Comparison of ENCODE assay signal across 8 cellular contexts in genomic region chr4:86977621-86978184, GRCh38. TPM values are rescaled to one million over a fixed set of nuclear protein-coding genes. Genes with fewer than 3 reads are reported as not detected.
DNase-seq lines count a peak whose midpoint lies in the region; ATAC-seq and TF ChIP-seq lines count a peak whose summit lies in the region.

No MANE protein-coding gene starts in this region.

- no peaks in the 10 kb centered on the region for H3K9me3 Mint-ChIP-seq in CD8-positive, alpha-beta T cell

- no peak for TF ChIP-seq CTCF in CD8-positive, alpha-beta T cell (IDR thresholded peaks at IDR 0.05)
- TF ChIP-seq CTCF in PC-9 (conservative IDR thresholded peaks at IDR 0.05) (no peak), fibroblast of the aortic adventitia (IDR thresholded peaks at IDR 0.05; ENCODE audit: insufficient read depth, low read length) (no peak)

- CTCF ChIA-PET in CD8-positive, alpha-beta T cell (lab: Charles Lee), result interaction anchor here (1.4 kb wide), 1 partner anchor 42 kb away, joined by 4 read pairs; the partner anchor contains the start of gene AFF1
- CTCF ChIA-PET in PC-9 (lab: Charles Lee), result no interaction called here

- H3K36me3 ChIP-seq in CD8-positive, alpha-beta T cell (ENCODE audit: insufficient read depth, low read length), result no peaks in the 10 kb centered on the region
- H3K36me3 ChIP-seq in PC-9 (ENCODE audit: low read depth), result no peaks in the 10 kb centered on the region

- H4K20me1 ChIP-seq in PC-9 (ENCODE audit: insufficient read depth), result no peaks in the 10 kb centered on the region

- intact Hi-C loops in CD8-positive, alpha-beta T cell (cut with DNase I, micrococcal nuclease), result no loop called here
- intact Hi-C loops in PC-9 (cut with micrococcal nuclease; ENCODE audit: unreplicated experiment), result no loop called here

- no peak overlapping the region for H3K4me3 Mint-ChIP-seq in CD8-positive, alpha-beta T cell

- POLR2A ChIA-PET in CD8-positive, alpha-beta T cell (lab: Charles Lee), result interaction anchor here (1.0 kb wide), 1 partner anchor 10 kb away, joined by 5 read pairs; no protein-coding TSS in a partner anchor
- POLR2A ChIA-PET in PC-9 (lab: Charles Lee; ENCODE audit: unreplicated experiment), result interaction anchor here (0.6 to 1.4 kb wide), 2 partner anchors 50 to 445 kb away, joined by 3 to 5 read pairs; partner anchors contain the start of gene NUDT9

- no peaks in the 10 kb centered on the region for H3K9me3 ChIP-seq in CD8-positive, alpha-beta T cell (ENCODE audit: low read length)
- no peaks in the 10 kb centered on the region for H3K9me3 ChIP-seq in PC-9 (ENCODE audit: insufficient read depth, low read depth)

- no peak for DNase-seq in CD8-positive, alpha-beta T cell
- DNase-seq in PC-9 (peak; percentile 31 to 81), fibroblast of the aortic adventitia (ENCODE audit: low read depth) (peak; percentile 35), medulla oblongata (ENCODE audit: extremely low spot score) (no peak), anterior cingulate cortex (lab: John Stamatoyannopoulos, UW) (no peak)
- no peak for DNase-seq in stimulated activated CD4-positive, alpha-beta T cell treated with anti-CD3 and anti-CD28 coated beads, Interleukin-2, amount 100 ng/mL, for 24 hours

- no peak overlapping the region for H3K4me3 ChIP-seq in CD8-positive, alpha-beta T cell (ENCODE audit: low read depth, low read length)
- no peak overlapping the region for H3K4me3 ChIP-seq in PC-9
- H3K4me3 ChIP-seq in fibroblast of the aortic adventitia (ENCODE audit: low read depth, low read length), result no peak overlapping the region

- peaks cover 7% of the 10 kb centered on the region for H3K4me1 ChIP-seq in CD8-positive, alpha-beta T cell (ENCODE audit: insufficient read depth, low read length)
- peaks cover 23% of the 10 kb centered on the region for H3K4me1 ChIP-seq in PC-9 (replicated peaks; ENCODE audit: insufficient read depth)

- peaks cover 10% of the 10 kb centered on the region for H3F3A ChIP-seq in PC-9 (ENCODE audit: insufficient read depth, low read depth)

- no peaks in the 10 kb centered on the region for H3K27me3 ChIP-seq in CD8-positive, alpha-beta T cell (ENCODE audit: insufficient read depth, low read length)
- H3K27me3 ChIP-seq in PC-9 (ENCODE audit: insufficient read depth, low read depth), result no peaks in the 10 kb centered on the region

- BruUV-seq in PC-9 (replicated peaks; lab: Mats Ljungman, UMichigan), result no TSS peak

- no peak overlapping the region for H3K27ac ChIP-seq in CD8-positive, alpha-beta T cell (ENCODE audit: low read depth, low read length)
- peak overlapping the region; percentile 78 for H3K27ac ChIP-seq in PC-9

- H3K4me2 ChIP-seq in PC-9, result peak overlapping the region; percentile 62

- peaks cover 55% of the 10 kb centered on the region for H3K4me1 Mint-ChIP-seq in CD8-positive, alpha-beta T cell (ENCODE audit: low read depth)

- H3K9me2 ChIP-seq in PC-9 (ENCODE audit: insufficient read depth), result no peaks in the 10 kb centered on the region

- H3K79me2 ChIP-seq in PC-9 (ENCODE audit: low read depth), result peaks cover 21% of the 10 kb centered on the region; the same call in 1 of the 2 replicates

- H3K27ac Mint-ChIP-seq in CD8-positive, alpha-beta T cell, result peak overlapping the region; percentile 45

- H3K27me3 Mint-ChIP-seq in CD8-positive, alpha-beta T cell (ENCODE audit: low read depth), result no peaks in the 10 kb centered on the region

- peak; percentile 57 for ATAC-seq in CD8-positive, alpha-beta T cell
- ATAC-seq in GM19025 (IDR thresholded peaks at IDR 0.05; ENCODE audit: low read depth, unreplicated experiment) (peak; percentile 78), HG03066 (IDR thresholded peaks at IDR 0.05; ENCODE audit: low read depth, unreplicated experiment) (peak; percentile 79)

- peaks cover 3% of the 10 kb centered on the region for H3K36me3 Mint-ChIP-seq in CD8-positive, alpha-beta T cell

- no peak overlapping the region for H2AFZ ChIP-seq in PC-9

RNA-seq across cellular contexts. Expression of gene AFF1, which starts 42.9 kb away (rescaled TPM):
- 10 to 100 TPM; 32.3 to 33.8 TPM for total RNA-seq in CD8-positive, alpha-beta T cell
- total RNA-seq in PC-9 (2021), result 45.3 and 52.8 TPM in 2 replicates
- total RNA-seq in fibroblast of the aortic adventitia (ENCODE audit: low replicate concordance), result 21.9 and 41.9 TPM in 2 replicates

Comparison
In these comparisons a context has a peak if more than half of its experiments do, and no peak if none do; other contexts are left out.
1. DNase-seq: peak in PC-9 (2 of 2) and fibroblast of the aortic adventitia (single experiment); none in CD8-positive, alpha-beta T cell (0 of 7), medulla oblongata (single experiment), stimulated activated CD4-positive, alpha-beta T cell treated with anti-CD3 and anti-CD28 coated beads, Interleukin-2, amount 100 ng/mL, for 24 hours (0 of 2) and anterior cingulate cortex (0 of 58).
2. Peak in every context shown above with its lines, with median percentiles within 50 percentile points of each other: ATAC-seq.